Comparison of ENCODE assay signal across 13 cellular contexts in the genomic region with DNA sequence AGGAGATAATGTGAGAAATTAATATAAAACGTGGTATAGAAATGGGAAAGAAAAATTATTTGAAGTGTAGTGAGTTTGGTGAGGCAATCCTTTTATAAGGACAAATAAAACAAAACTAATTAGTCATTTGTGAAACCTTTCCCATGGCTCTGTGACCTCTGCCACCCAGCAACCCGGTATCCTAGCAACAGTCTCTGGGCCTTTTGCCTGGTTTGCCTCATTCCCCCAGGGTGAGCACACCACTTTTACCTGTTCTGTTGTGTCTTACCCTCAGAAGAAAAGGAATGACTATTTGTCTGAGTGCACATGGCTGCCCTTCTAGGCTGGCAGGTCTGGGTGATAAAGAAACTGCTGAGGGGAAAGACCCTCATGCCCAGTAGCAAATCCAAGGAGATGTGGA. TPM values are rescaled to one million over a fixed set of nuclear protein-coding genes. Genes with fewer than 3 reads are reported as not detected.
DNase-seq lines count a peak whose midpoint lies in the region; ATAC-seq lines count a peak whose summit lies in the region.
"Had no signal": no experiment of that assay in that cellular context is flagged by ENCODE, and none has a peak within 500 bp of the region (broad histone marks: within the 10 kb centered on the region; RNA-seq: fewer than 3 reads in every experiment).

No MANE protein-coding gene starts in this region.

- peaks cover 10 to 13% of the 10 kb centered on the region in 2 donors for H3K27me3 Mint-ChIP-seq in stimulated activated naive B cell treated with anti-CD40 and anti-IgM and Interleukin-4, amounts not matched to agents 10 μg/mL and 1 μg/mL and 100 μg/mL, for 72 hours

- no peaks in the 10 kb centered on the region for H3K4me1 Mint-ChIP-seq in stimulated activated naive B cell treated with anti-CD40 and anti-IgM and Interleukin-4, amounts not matched to agents 10 μg/mL and 1 μg/mL and 100 μg/mL, for 72 hours

- no peak overlapping the region for H3K4me3 Mint-ChIP-seq in stimulated activated naive B cell treated with anti-CD40 and anti-IgM and Interleukin-4, amounts not matched to agents 10 μg/mL and 1 μg/mL and 100 μg/mL, for 72 hours
- H3K4me3 Mint-ChIP-seq: stimulated activated naive CD8-positive, alpha-beta T cell treated with anti-CD3 and anti-CD28 coated beads, Interleukin-15, Interleukin-2, amounts not matched to agents 100 ng/mL and 50 ng/mL, for 24 hours had no signal

- ATAC-seq in stimulated activated naive B cell treated with anti-CD40 and anti-IgM and Interleukin-4, amounts not matched to agents 10 μg/mL and 1 μg/mL and 100 μg/mL, for 72 hours (replicated peaks), result no peak
- ATAC-seq in GM21447 (IDR thresholded peaks at IDR 0.05; ENCODE audit: unreplicated experiment), result no peak

- no peaks in the 10 kb centered on the region for H3K36me3 Mint-ChIP-seq in stimulated activated naive B cell treated with anti-CD40 and anti-IgM and Interleukin-4, amounts not matched to agents 10 μg/mL and 1 μg/mL and 100 μg/mL, for 72 hours

- DNase-seq in DMS79 treated with DMSO at 0.1 percent for 48 hours (lab: John Stamatoyannopoulos, UW) (peak; percentile 64), NCI-H1092 (lab: John Stamatoyannopoulos, UW) (peak; percentile 15), dermis microvascular lymphatic vessel endothelial cell (ENCODE audit: low read depth in 2 of 2) (peak; percentile 16 to 21), mucosa of gallbladder (ENCODE audit: low spot score) (peak; percentile 63), NCI-H1930 (lab: John Stamatoyannopoulos, UW) (no peak), NK-92 (lab: John Stamatoyannopoulos, UW; ENCODE audit: unreplicated experiment) (no peak)
- no peak for DNase-seq in stimulated activated naive B cell treated with anti-CD40 and anti-IgM and Interleukin-4, amounts not matched to agents 10 μg/mL and 1 μg/mL and 100 μg/mL, for 72 hours
- DNase-seq: NCI-H187, spleen, T-helper 2 cell had no signal

- H3K27ac Mint-ChIP-seq in stimulated activated naive B cell treated with anti-CD40 and anti-IgM and Interleukin-4, amounts not matched to agents 10 μg/mL and 1 μg/mL and 100 μg/mL, for 72 hours, result no peak overlapping the region
- H3K27ac Mint-ChIP-seq: stimulated activated naive CD8-positive, alpha-beta T cell treated with anti-CD3 and anti-CD28 coated beads, Interleukin-15, Interleukin-2, amounts not matched to agents 100 ng/mL and 50 ng/mL, for 24 hours had no signal

- peaks cover 0 to 2% of the 10 kb centered on the region in 2 donors for H3K9me3 Mint-ChIP-seq in stimulated activated naive B cell treated with anti-CD40 and anti-IgM and Interleukin-4, amounts not matched to agents 10 μg/mL and 1 μg/mL and 100 μg/mL, for 72 hours
- H3K9me3 Mint-ChIP-seq: stimulated activated naive CD8-positive, alpha-beta T cell treated with anti-CD3 and anti-CD28 coated beads, Interleukin-15, Interleukin-2, amounts not matched to agents 100 ng/mL and 50 ng/mL, for 24 hours had no signal

RNA-seq across cellular contexts. Expression of a gene that starts 21.5 kb away (rescaled TPM):
- not detected in 2 replicates for total RNA-seq in dermis microvascular lymphatic vessel endothelial cell
- not detected for total RNA-seq in mucosa of gallbladder
- total RNA-seq: lower leg skin, spleen had no signal

RNA-seq across cellular contexts. Expression of a gene that starts 51.6 kb away (rescaled TPM):
- total RNA-seq in dermis microvascular lymphatic vessel endothelial cell, result 23.8 and 29.3 TPM in 2 replicates
- total RNA-seq in mucosa of gallbladder, result 32.6 TPM

Comparison
In these comparisons a context has a peak if more than half of its experiments do, and no peak if none do; other contexts are left out.
1. DNase-seq: peak in DMS79 treated with DMSO at 0.1 percent for 48 hours (single experiment), NCI-H1092 (single experiment), dermis microvascular lymphatic vessel endothelial cell (2 of 2) and mucosa of gallbladder (single experiment); none in stimulated activated naive B cell treated with anti-CD40 and anti-IgM and Interleukin-4, amounts not matched to agents 10 μg/mL and 1 μg/mL and 100 μg/mL, for 72 hours (single experiment), NCI-H1930 (0 of 2) and NK-92 (single experiment).